ENCODE assay signal across 1 cellular context in genomic region chr14:78598046-78598652, GRCh38.
A peak's percentile ranks its signal among the peaks of the same experiment; 100 is the strongest.
TF ChIP-seq lines count a peak whose summit lies in the region.

No MANE protein-coding gene starts in this region.

TF ChIP-seq in HepG2, 621 proteins besides CTCF, POLR2A, EP300 and RAD21 (continued from another document):
- no peak for TF ChIP-seq KIAA2018 (CRISPR knock-in tag; IDR thresholded peaks at IDR 0.05; ENCODE audit: borderline replicate concordance)
- TF ChIP-seq ZNF546 (CRISPR knock-in tag; conservative IDR thresholded peaks at IDR 0.05) = no peak
- no peak for TF ChIP-seq ZFP41 (CRISPR knock-in tag; IDR thresholded peaks at IDR 0.05; ENCODE audit: borderline replicate concordance)
- TF ChIP-seq ZNF432 (CRISPR knock-in tag; IDR thresholded peaks at IDR 0.05; ENCODE audit: borderline replicate concordance) = no peak
- TF ChIP-seq ADNP (CRISPR knock-in tag; IDR thresholded peaks at IDR 0.05) = no peak
- peak; percentile 65 for TF ChIP-seq XRCC5 (optimal IDR thresholded peaks at IDR 0.05; ENCODE audit: low read length)
- TF ChIP-seq ZNF414 (CRISPR knock-in tag; IDR thresholded peaks at IDR 0.05) = no peak
- no peak for TF ChIP-seq ZNF451 (CRISPR knock-in tag; IDR thresholded peaks at IDR 0.05)
- no peak for TF ChIP-seq ZNF552 (CRISPR knock-in tag; IDR thresholded peaks at IDR 0.05; ENCODE audit: borderline replicate concordance)
- TF ChIP-seq ZNF740 (CRISPR knock-in tag; IDR thresholded peaks at IDR 0.05) = peak; percentile 94
- TF ChIP-seq TEAD3 (CRISPR knock-in tag; optimal IDR thresholded peaks at IDR 0.05; ENCODE audit: borderline replicate concordance) = peak; percentile 99
- no peak for TF ChIP-seq ZNF281 (CRISPR knock-in tag; IDR thresholded peaks at IDR 0.05; ENCODE audit: borderline replicate concordance)
- peak; percentile 81 for TF ChIP-seq STAG1 (CRISPR knock-in tag; IDR thresholded peaks at IDR 0.05)
- TF ChIP-seq SMARCC2 (IDR thresholded peaks at IDR 0.05) = no peak
- TF ChIP-seq HMGXB4 (CRISPR knock-in tag; IDR thresholded peaks at IDR 0.05; ENCODE audit: borderline replicate concordance in 1 of 2, low read depth in 1 of 2) = no peak
- no peak for TF ChIP-seq MLLT10 (CRISPR knock-in tag; IDR thresholded peaks at IDR 0.05)
- TF ChIP-seq ZNF275 (CRISPR knock-in tag; IDR thresholded peaks at IDR 0.05; ENCODE audit: borderline replicate concordance) = no peak
